ENCODE assay signal across 21 cellular contexts in genomic region chr10:569961-570630, GRCh38.
"Had no signal": no experiment of that assay in that cellular context is flagged by ENCODE, and none has a peak within 500 bp of the region (broad histone marks: within the 10 kb centered on the region; RNA-seq: fewer than 3 reads in every experiment).

No MANE protein-coding gene starts in this region.

- DNase-seq: activated CD8-positive, alpha-beta memory T cell treated with anti-CD3 and anti-CD28 coated beads, Interleukin-2, amount 50 U/mL, for 4 hours; activated T-cell treated with anti-CD3 and anti-CD28 coated beads, Interleukin-2, amount 50 U/mL, for 24 hours; amygdala; cortex of kidney; foreskin keratinocyte; mammary epithelial cell; natural killer cell; small intestine; stimulated activated CD4-positive, alpha-beta T cell treated with anti-CD3 and anti-CD28 coated beads, Interleukin-2, amount 100 ng/mL, for 24 hours; T-helper 1 cell; testis had no signal

- H3K4me3 Mint-ChIP-seq: activated T-cell treated with anti-CD3 and anti-CD28 coated beads, Interleukin-2, amount 50 U/mL, for 24 hours; activated T-helper 17 cell treated with anti-CD3 and anti-CD28 coated beads, Interleukin-2, amount 50 U/mL, for 72 hours; mesothelial cell of epicardium; natural killer cell; stimulated activated memory B cell treated with anti-CD40 and anti-IgM and Interleukin-4, amounts not matched to agents 10 μg/mL and 1 μg/mL and 100 μg/mL, for 72 hours; WTC11 had no signal

- H3K27ac ChIP-seq: epithelial cell of prostate, foreskin keratinocyte, neutrophil, parathyroid adenoma, testis had no signal

- ATAC-seq: activated naive CD4-positive, alpha-beta T cell treated with anti-CD3 and anti-CD28 coated beads, Interleukin-2, amount 50 U/mL, for 72 hours; activated T-helper 17 cell treated with anti-CD3 and anti-CD28 coated beads, Interleukin-2, amount 50 U/mL, for 72 hours; foreskin keratinocyte; left ventricle myocardium superior; natural killer cell; sciatic nerve; stimulated activated memory B cell treated with anti-CD40 and anti-IgM and Interleukin-4, amounts not matched to agents 10 μg/mL and 1 μg/mL and 100 μg/mL, for 72 hours; WTC11 had no signal

- H3K27ac Mint-ChIP-seq: activated naive CD4-positive, alpha-beta T cell treated with anti-CD3 and anti-CD28 coated beads, Interleukin-2, amount 50 U/mL, for 72 hours; activated T-cell treated with anti-CD3 and anti-CD28 coated beads, Interleukin-2, amount 50 U/mL, for 24 hours; activated T-helper 17 cell treated with anti-CD3 and anti-CD28 coated beads, Interleukin-2, amount 50 U/mL, for 72 hours; natural killer cell; stimulated activated memory B cell treated with anti-CD40 and anti-IgM and Interleukin-4, amounts not matched to agents 10 μg/mL and 1 μg/mL and 100 μg/mL, for 72 hours; WTC11 had no signal

- H3K36me3 Mint-ChIP-seq: natural killer cell; stimulated activated memory B cell treated with anti-CD40 and anti-IgM and Interleukin-4, amounts not matched to agents 10 μg/mL and 1 μg/mL and 100 μg/mL, for 72 hours; WTC11 had no signal

- H2AFZ ChIP-seq: parathyroid adenoma had no signal

- H3K36me3 ChIP-seq: neutrophil had no signal

- H3K4me1 ChIP-seq: foreskin keratinocyte, parathyroid adenoma had no signal

- H3K4me1 Mint-ChIP-seq: activated T-helper 17 cell treated with anti-CD3 and anti-CD28 coated beads, Interleukin-2, amount 50 U/mL, for 72 hours; natural killer cell; stimulated activated memory B cell treated with anti-CD40 and anti-IgM and Interleukin-4, amounts not matched to agents 10 μg/mL and 1 μg/mL and 100 μg/mL, for 72 hours had no signal

- H3K4me3 ChIP-seq: testis had no signal

- H3K27me3 ChIP-seq: foreskin keratinocyte, testis had no signal

- H3K9me3 ChIP-seq: neutrophil, testis had no signal

- H3K9me3 Mint-ChIP-seq: natural killer cell had no signal
